20 cellular contexts compared by ENCODE assay signal in genomic region chr6:88881451-88881850, GRCh38.
"Had no signal": no experiment of that assay in that cellular context is flagged by ENCODE, and none has a peak within 500 bp of the region (broad histone marks: within the 10 kb centered on the region; RNA-seq: fewer than 3 reads in every experiment).

No MANE protein-coding gene starts in this region.

- H3K27me3 ChIP-seq: body of pancreas, colonic mucosa, gastroesophageal sphincter, heart right ventricle, tibial artery had no signal

- H3K27ac Mint-ChIP-seq: stimulated activated naive B cell treated with anti-CD40 and anti-IgM and Interleukin-4, amounts not matched to agents 10 μg/mL and 1 μg/mL and 100 μg/mL, for 72 hours had no signal

- H3K4me1 ChIP-seq: colonic mucosa, gastroesophageal sphincter had no signal

- H3K4me3 ChIP-seq: body of pancreas, colonic mucosa, gastroesophageal sphincter, heart right ventricle, mucosa of descending colon, tibial artery had no signal

- H3K27me3 Mint-ChIP-seq: naive thymus-derived CD4-positive, alpha-beta T cell; stimulated activated naive B cell treated with anti-CD40 and anti-IgM and Interleukin-4, amounts not matched to agents 10 μg/mL and 1 μg/mL and 100 μg/mL, for 72 hours had no signal

- H3K4me3 Mint-ChIP-seq: naive thymus-derived CD4-positive, alpha-beta T cell; stimulated activated naive B cell treated with anti-CD40 and anti-IgM and Interleukin-4, amounts not matched to agents 10 μg/mL and 1 μg/mL and 100 μg/mL, for 72 hours had no signal

- FAIRE-seq: endothelial cell of umbilical vein, urothelium cell line had no signal

- DNase-seq: activated CD4-positive, alpha-beta T cell treated with anti-CD3 and anti-CD28 coated beads for 1 hour; activated CD4-positive, alpha-beta T cell treated with anti-CD3 and anti-CD28 coated beads, Interleukin-2, amount 50 U/mL, for 4 hours; activated naive CD4-positive, alpha-beta T cell treated with anti-CD3 and anti-CD28 coated beads, Interleukin-2, amount 50 U/mL, for 16 hours; activated T-cell treated with anti-CD3 and anti-CD28 coated beads for 4 hours; body of pancreas; caudate nucleus; colonic mucosa; effector CD4-positive, alpha-beta T cell; heart right ventricle; mammary epithelial cell; mucosa of descending colon; naive thymus-derived CD4-positive, alpha-beta T cell; posterior cingulate gyrus; stimulated activated CD4-positive, alpha-beta T cell treated with anti-CD3 and anti-CD28 coated beads, Interleukin-2, amount 100 ng/mL, for 48 hours; stimulated activated naive B cell treated with anti-CD40 and anti-IgM and Interleukin-4, amounts not matched to agents 10 μg/mL and 1 μg/mL and 100 μg/mL, for 72 hours; T-helper 1 cell; tibial artery had no signal

- H3K9me3 ChIP-seq: body of pancreas, colonic mucosa, gastroesophageal sphincter, mucosa of descending colon had no signal

- H3K4me1 Mint-ChIP-seq: stimulated activated naive B cell treated with anti-CD40 and anti-IgM and Interleukin-4, amounts not matched to agents 10 μg/mL and 1 μg/mL and 100 μg/mL, for 72 hours had no signal

- H3K27ac ChIP-seq: colonic mucosa, gastroesophageal sphincter, heart right ventricle, tibial artery had no signal

- H3K36me3 ChIP-seq: colonic mucosa had no signal

- H3K9me3 Mint-ChIP-seq: stimulated activated naive B cell treated with anti-CD40 and anti-IgM and Interleukin-4, amounts not matched to agents 10 μg/mL and 1 μg/mL and 100 μg/mL, for 72 hours had no signal
